Comparison of ENCODE assay signal across 8 cellular contexts in genomic region chr11:67400942-67401494, GRCh38. TPM values are rescaled to one million over a fixed set of nuclear protein-coding genes. Genes with fewer than 3 reads are reported as not detected.
DNase-seq lines count a peak whose midpoint lies in the region; ATAC-seq and TF ChIP-seq lines count a peak whose summit lies in the region.

No MANE protein-coding gene starts in this region.

- H3K4me1 ChIP-seq in adipocyte (ENCODE audit: control insufficient read depth, insufficient read depth, low read length): peaks cover 14% of the 10 kb centered on the region
- H3K4me1 ChIP-seq in thoracic aorta (ENCODE audit: control insufficient read depth in 1 of 2, low read depth in 2 of 2): peaks cover 16 to 27% of the 10 kb centered on the region in 2 donors

- DNase-seq in adipocyte (ENCODE audit: low read depth) (peak; percentile 49), kidney epithelial cell (ENCODE audit: low read depth) (no peak), thoracic aorta (ENCODE audit: low spot score) (no peak), NCI-H510A treated with DMSO at 0.1 percent for 48 hours (lab: John Stamatoyannopoulos, UW) (no peak), erythroblast (lab: John Stamatoyannopoulos, UW) (no peak)

- peak; percentile 10 for ATAC-seq in GM19023 (IDR thresholded peaks at IDR 0.05; ENCODE audit: unreplicated experiment)
- peak; percentile 7 for ATAC-seq in HG03045 (IDR thresholded peaks at IDR 0.05; ENCODE audit: unreplicated experiment)
- ATAC-seq in thoracic aorta (ENCODE audit: insufficient number of reproducible peaks, low FRiP score, low read depth): peak; percentile 5
- no peak for ATAC-seq in GM19324 (IDR thresholded peaks at IDR 0.05; ENCODE audit: low FRiP score, unreplicated experiment)

- H3K36me3 ChIP-seq in adipocyte (ENCODE audit: control insufficient read depth, insufficient read depth, low read length, severe bottlenecking): peaks cover 29% of the 10 kb centered on the region
- peaks cover 3% of the 10 kb centered on the region for H3K36me3 ChIP-seq in kidney epithelial cell (ENCODE audit: control insufficient read depth, insufficient read depth, low read length)
- peaks cover 29% of the 10 kb centered on the region for H3K36me3 ChIP-seq in thoracic aorta

- no peak for TF ChIP-seq POLR2A in erythroblast (IDR thresholded peaks at IDR 0.05; ENCODE audit: low read length)

- peak overlapping the region; percentile 92 for H3K4me3 ChIP-seq in adipocyte (ENCODE audit: low read length)
- peak overlapping the region; percentile 98 for H3K4me3 ChIP-seq in kidney epithelial cell (ENCODE audit: low read depth, low read length)
- H3K4me3 ChIP-seq in thoracic aorta: peak overlapping the region; percentile 100

- TF ChIP-seq CTCF in kidney epithelial cell (IDR thresholded peaks at IDR 0.05; ENCODE audit: insufficient read depth, low read length, poor library complexity, severe bottlenecking) (no peak), thoracic aorta (IDR thresholded peaks at IDR 0.05) (no peak)

- H3K27ac ChIP-seq in thoracic aorta: peak overlapping the region; percentile 89 to 94

- no peaks in the 10 kb centered on the region for H3K27me3 ChIP-seq in adipocyte (replicated peaks; ENCODE audit: control insufficient read depth, insufficient read depth, low read length)
- H3K27me3 ChIP-seq in kidney epithelial cell (ENCODE audit: control insufficient read depth, insufficient read depth, low read length): no peaks in the 10 kb centered on the region
- H3K27me3 ChIP-seq in thoracic aorta (replicated peaks; ENCODE audit: insufficient read depth): peaks cover 5% of the 10 kb centered on the region

- H3K9me3 ChIP-seq in adipocyte (ENCODE audit: control insufficient read depth, low read length) (no peaks in the 10 kb centered on the region), thoracic aorta (no peaks in the 10 kb centered on the region)

- peak overlapping the region; percentile 97 for H3K9ac ChIP-seq in adipocyte (ENCODE audit: low read length)

RNA-seq across cellular contexts. Expression of gene PPP1CA, which starts 0.6 kb away (rescaled TPM):
- total RNA-seq in kidney epithelial cell: 309 and 319 TPM in 2 replicates
- 10 to 100 TPM; 74.4 to 77.8 TPM for total RNA-seq in thoracic aorta

RNA-seq across cellular contexts. Expression of gene TBC1D10C, which starts 2.9 kb away (rescaled TPM):
- total RNA-seq in kidney epithelial cell (0.84 and 1.0 TPM in 2 replicates), thoracic aorta (1 to 10 TPM; 2.6 to 3.8 TPM)

RNA-seq across cellular contexts. Expression of gene RAD9A, which starts 9.2 kb away (rescaled TPM):
- total RNA-seq in kidney epithelial cell (8.3 and 13.6 TPM in 2 replicates), thoracic aorta (10 to 100 TPM; 15.8 to 23.0 TPM)

RNA-seq across cellular contexts. Expression of gene CARNS1, which starts 14.5 kb away (rescaled TPM):
- total RNA-seq in kidney epithelial cell: 0.21 and 0.27 TPM in 2 replicates
- 10 to 100 TPM in 1 of 2 donors, 1 to 10 TPM in 1; 7.9 to 10.8 TPM for total RNA-seq in thoracic aorta

RNA-seq across cellular contexts. Expression of gene RPS6KB2, which starts 27.3 kb away (rescaled TPM):
- total RNA-seq in kidney epithelial cell (64.6 and 86.5 TPM in 2 replicates), thoracic aorta (10 to 100 TPM; 68.3 to 69.3 TPM)
